ENCODE assay signal across 17 cellular contexts in the genomic region with DNA sequence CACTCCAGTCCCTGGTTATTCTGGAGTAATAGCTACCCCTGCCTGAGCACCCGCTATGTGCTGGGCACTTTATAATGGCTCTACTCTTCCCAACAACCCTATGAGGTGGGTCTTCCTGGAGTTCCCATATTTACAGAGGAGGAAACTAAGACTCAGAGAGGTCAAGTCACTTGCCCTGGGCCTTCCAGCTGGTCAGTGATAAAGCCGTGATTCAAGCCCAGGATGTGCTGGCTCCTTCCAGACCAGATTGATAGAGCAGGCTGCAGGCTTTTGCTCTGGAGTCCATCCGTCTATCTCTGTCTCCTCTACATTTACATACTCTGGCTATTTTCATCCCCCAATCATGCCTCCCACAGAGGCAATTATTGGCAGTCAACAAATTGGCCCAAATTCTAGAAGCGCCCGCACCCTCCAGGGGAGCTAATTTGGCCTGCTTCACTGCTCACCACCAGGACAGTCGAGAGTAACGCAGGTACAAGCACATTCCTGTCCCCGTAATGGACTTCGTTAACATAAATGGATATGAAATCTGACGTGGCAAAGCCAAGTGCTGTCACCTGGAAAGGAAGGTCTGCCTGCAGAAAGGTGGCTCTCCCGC. TPM values are rescaled to one million over a fixed set of nuclear protein-coding genes. Genes with fewer than 3 reads are reported as not detected.
A peak's percentile ranks its signal among the peaks of the same experiment; 100 is the strongest.
DNase-seq lines count a peak whose midpoint lies in the region; TF ChIP-seq lines count a peak whose summit lies in the region.
"Had no signal": no experiment of that assay in that cellular context is flagged by ENCODE, and none has a peak within 500 bp of the region (broad histone marks: within the 10 kb centered on the region; RNA-seq: fewer than 3 reads in every experiment).

No MANE protein-coding gene starts in this region.

- H3K9ac ChIP-seq in mesendoderm (ENCODE audit: low read length) = no peak overlapping the region
- H3K9ac ChIP-seq: KMS-11, SK-N-SH had no signal

- peaks cover 56% of the 10 kb centered on the region for H3K4me1 Mint-ChIP-seq in brain
- peaks cover 12 to 13% (median 13%) of the 10 kb centered on the region in 3 donors for H3K4me1 Mint-ChIP-seq in CD8-positive, alpha-beta memory T cell

- no CpG with 5 or more reads among the region's 11 CpGs for WGBS in mesendoderm (ENCODE audit: extremely low coverage, insufficient coverage, low lambda C conversion rate)

- H3K4me3 ChIP-seq in HEK293 (ENCODE audit: low read depth, low read length) = no peak overlapping the region
- H3K4me3 ChIP-seq in mesendoderm (ENCODE audit: low read length) = no peak overlapping the region
- no peak overlapping the region for H3K4me3 ChIP-seq in osteoblast (ENCODE audit: insufficient read depth, low read length)
- no peak overlapping the region for H3K4me3 ChIP-seq in CD8-positive, alpha-beta memory T cell (ENCODE audit: low read length)

- H2BK120ac ChIP-seq in mesendoderm (ENCODE audit: low read depth, low read length) = no peak overlapping the region

- H3K27me3 ChIP-seq in mesendoderm (ENCODE audit: insufficient read depth, low read length, poor library complexity) (no peaks in the 10 kb centered on the region), osteoblast (ENCODE audit: insufficient read depth, low read length) (peaks cover 23% of the 10 kb centered on the region)
- no peaks in the 10 kb centered on the region for H3K27me3 ChIP-seq in CD8-positive, alpha-beta memory T cell (ENCODE audit: insufficient read depth, low read length, poor library complexity, severe bottlenecking)

- no peak overlapping the region for H2BK15ac ChIP-seq in mesendoderm (replicated peaks; ENCODE audit: low read depth)

- H3K27me3 Mint-ChIP-seq in brain = peaks cover 2% of the 10 kb centered on the region
- H3K27me3 Mint-ChIP-seq in CD8-positive, alpha-beta memory T cell = no peaks in the 10 kb centered on the region

- H4K8ac ChIP-seq in mesendoderm (ENCODE audit: low read depth, low read length) = no peak overlapping the region

- H3K18ac ChIP-seq in mesendoderm (ENCODE audit: low read length) = no peak overlapping the region

- no peak for TF ChIP-seq CTCF in HEK293 (tag by site-specific recombination; IDR thresholded peaks at IDR 0.05)
- no peak for TF ChIP-seq CTCF in brain (conservative IDR thresholded peaks at IDR 0.05)
- TF ChIP-seq CTCF in osteoblast (IDR thresholded peaks at IDR 0.05; ENCODE audit: extremely low read depth, low read depth, low read length) = no peak

- no peaks in the 10 kb centered on the region for H3K36me3 ChIP-seq in HEK293 (ENCODE audit: control insufficient read depth in 2 of 2, insufficient read depth in 1 of 2, low read length in 2 of 2)
- no peaks in the 10 kb centered on the region for H3K36me3 ChIP-seq in mesendoderm (ENCODE audit: control insufficient read depth, insufficient read depth, low read length)
- no peaks in the 10 kb centered on the region for H3K36me3 ChIP-seq in osteoblast (ENCODE audit: insufficient read depth, low read length)
- peaks cover 7% of the 10 kb centered on the region for H3K36me3 ChIP-seq in CD8-positive, alpha-beta memory T cell (ENCODE audit: insufficient read depth, low read length)

- no peak overlapping the region for H3K23ac ChIP-seq in mesendoderm (ENCODE audit: low read length)

- CTCF ChIA-PET in HEK293 (lab: Yijun Ruan, JAX) = no interaction called here
- CTCF ChIA-PET in CD8-positive, alpha-beta memory T cell (lab: Charles Lee) = interaction anchor here (0.9 to 1.5 kb wide), 2 partner anchors 14 to 46 kb away, joined by 3 to 5 read pairs; no protein-coding TSS in a partner anchor

- H3K4me1 ChIP-seq in HEK293 (ENCODE audit: control insufficient read depth, insufficient read depth, low read length) (no peaks in the 10 kb centered on the region), mesendoderm (ENCODE audit: control insufficient read depth, low read depth, low read length) (peaks cover 2% of the 10 kb centered on the region), osteoblast (ENCODE audit: insufficient read depth, low read length) (no peaks in the 10 kb centered on the region)
- H3K4me1 ChIP-seq in CD8-positive, alpha-beta memory T cell (ENCODE audit: insufficient read depth, low read length) = peaks cover 22% of the 10 kb centered on the region

- no peak overlapping the region for H4K5ac ChIP-seq in mesendoderm (ENCODE audit: low read length)

- no peaks in the 10 kb centered on the region for H3K36me3 Mint-ChIP-seq in brain
- peaks cover 0 to 46% (median 7%) of the 10 kb centered on the region in 3 donors for H3K36me3 Mint-ChIP-seq in CD8-positive, alpha-beta memory T cell

- no peaks in the 10 kb centered on the region for H4K20me1 ChIP-seq in osteoblast (ENCODE audit: insufficient read depth, low read length)

- H3K79me2 ChIP-seq in mesendoderm (ENCODE audit: control insufficient read depth, insufficient read depth, low read length) (no peaks in the 10 kb centered on the region), osteoblast (ENCODE audit: insufficient read depth, low read length) (no peaks in the 10 kb centered on the region)

- H3K79me1 ChIP-seq in mesendoderm (ENCODE audit: low read length) = no peaks in the 10 kb centered on the region

- H2AFZ ChIP-seq in osteoblast (ENCODE audit: low read length) = no peak overlapping the region

- peak overlapping the region in 3 of 5 experiments; percentile 64 to 75 (median 74) for H3K27ac Mint-ChIP-seq in brain
- H3K27ac Mint-ChIP-seq in CD8-positive, alpha-beta memory T cell = no peak overlapping the region

- H3K9me3 Mint-ChIP-seq in brain = peaks cover 0 to 1% (median 0%) of the 10 kb centered on the region in 5 experiments
- no peaks in the 10 kb centered on the region for H3K9me3 Mint-ChIP-seq in CD8-positive, alpha-beta memory T cell

- no peak overlapping the region for H3K56ac ChIP-seq in mesendoderm (ENCODE audit: low read length)

- no peak overlapping the region for H3K27ac ChIP-seq in HEK293 (ENCODE audit: extremely low read depth, low read depth, low read length)
- H3K27ac ChIP-seq in mesendoderm (ENCODE audit: low read depth, low read length) = no peak overlapping the region
- H3K27ac ChIP-seq in osteoblast (ENCODE audit: low read depth, low read length) = no peak overlapping the region
- no peak overlapping the region for H3K27ac ChIP-seq in CD8-positive, alpha-beta memory T cell (ENCODE audit: low read depth, low read length)
- H3K27ac ChIP-seq: C4-2B, KMS-11 had no signal

- H3K4me2 ChIP-seq in mesendoderm (ENCODE audit: low read length) (no peak overlapping the region), osteoblast (ENCODE audit: insufficient read depth, low read length) (no peak overlapping the region)
- H3K4me2 ChIP-seq: KMS-11, SK-N-SH had no signal

- H2AK5ac ChIP-seq in mesendoderm (ENCODE audit: low read length) = no peak overlapping the region

- no peak overlapping the region for H2BK5ac ChIP-seq in mesendoderm (ENCODE audit: low read length)

- no peak overlapping the region for H3K4me3 Mint-ChIP-seq in brain
- H3K4me3 Mint-ChIP-seq in CD8-positive, alpha-beta memory T cell = no peak overlapping the region

- DNase-seq in NCI-H146 (lab: John Stamatoyannopoulos, UW) (peak; percentile 34), NCI-H146 treated with DMSO at 0.1 percent for 48 hours (lab: John Stamatoyannopoulos, UW; ENCODE audit: unreplicated experiment) (no peak), mesendoderm (peak; percentile 18), Kasumi-1 (lab: John Stamatoyannopoulos, UW) (no peak), osteoblast (ENCODE audit: insufficient read length, low spot score, missing footprints) (no peak)
- DNase-seq in CD8-positive, alpha-beta memory T cell = no peak
- DNase-seq: MM.1S, NCI-H1105 treated with DMSO at 0.1 percent for 48 hours, NCI-H2029 treated with DMSO at 0.1 percent for 48 hours, NCI-H226, NCI-H526 treated with DMSO at 0.1 percent for 48 hours, Right ventricle myocardium superior, SK-N-SH had no signal

- no peak overlapping the region for H3K4ac ChIP-seq in mesendoderm (ENCODE audit: low read depth, low read length)

- H3K9me3 ChIP-seq in HEK293 (ENCODE audit: control insufficient read depth, insufficient read depth, low read depth, low read length) = no peaks in the 10 kb centered on the region
- no peaks in the 10 kb centered on the region for H3K9me3 ChIP-seq in osteoblast (ENCODE audit: low read depth, low read length)
- no peaks in the 10 kb centered on the region for H3K9me3 ChIP-seq in CD8-positive, alpha-beta memory T cell (ENCODE audit: low read length)
- H3K9me3 ChIP-seq: SK-N-SH had no signal

- POLR2A ChIA-PET in HEK293 (lab: Yijun Ruan, JAX) = no interaction called here
- POLR2A ChIA-PET in CD8-positive, alpha-beta memory T cell (lab: Charles Lee) = no interaction called here

TF ChIP-seq in HEK293, 187 proteins besides CTCF, POLR2A, EP300 and RAD21:
- peak; percentile 66 for TF ChIP-seq GLIS1 (tag by site-specific recombination; IDR thresholded peaks at IDR 0.05)
- TF ChIP-seq ZNF140 (tag by site-specific recombination; IDR thresholded peaks at IDR 0.05) = no peak

RNA-seq across cellular contexts. Expression of a gene that starts 39.8 kb away (rescaled TPM):
- polyA plus RNA-seq in brain (ENCODE audit: insufficient read depth, low read depth, low replicate concordance) = 118 TPM
- polyA plus RNA-seq in mesendoderm (2013, experiment 1 of 2) = 58.2 TPM
- polyA plus RNA-seq in mesendoderm (2013, experiment 2 of 2) = 57.4 TPM
- total RNA-seq in osteoblast = 33.7 and 45.1 TPM in 2 replicates
- 10 to 100 TPM; 10.6 to 11.7 TPM for total RNA-seq in CD8-positive, alpha-beta memory T cell
- 4.6 TPM for polyA plus RNA-seq in CD8-positive, alpha-beta memory T cell

RNA-seq across cellular contexts. Expression of a gene that starts 59.5 kb away (rescaled TPM):
- 81.4 TPM for polyA plus RNA-seq in brain (ENCODE audit: insufficient read depth, low read depth, low replicate concordance)
- 12.5 TPM for polyA plus RNA-seq in mesendoderm (2013, experiment 1 of 2)
- 12.9 TPM for polyA plus RNA-seq in mesendoderm (2013, experiment 2 of 2)
- 46.6 and 47.4 TPM in 2 replicates for total RNA-seq in osteoblast
- 10 to 100 TPM; 30.2 to 33.5 TPM for total RNA-seq in CD8-positive, alpha-beta memory T cell
- 29.7 TPM for polyA plus RNA-seq in CD8-positive, alpha-beta memory T cell

Comparison
In these comparisons a context has a peak if more than half of its experiments do, and no peak if none do; other contexts are left out.
1. DNase-seq: peak in NCI-H146 (single experiment) and mesendoderm (single experiment); none in NCI-H146 treated with DMSO at 0.1 percent for 48 hours (single experiment), Kasumi-1 (0 of 2), osteoblast (single experiment) and CD8-positive, alpha-beta memory T cell (0 of 5).
2. H3K27ac Mint-ChIP-seq: peak in brain (3 of 5); none in CD8-positive, alpha-beta memory T cell (0 of 8).